Comparison of ENCODE assay signal across 1 cellular context in the genomic region with DNA sequence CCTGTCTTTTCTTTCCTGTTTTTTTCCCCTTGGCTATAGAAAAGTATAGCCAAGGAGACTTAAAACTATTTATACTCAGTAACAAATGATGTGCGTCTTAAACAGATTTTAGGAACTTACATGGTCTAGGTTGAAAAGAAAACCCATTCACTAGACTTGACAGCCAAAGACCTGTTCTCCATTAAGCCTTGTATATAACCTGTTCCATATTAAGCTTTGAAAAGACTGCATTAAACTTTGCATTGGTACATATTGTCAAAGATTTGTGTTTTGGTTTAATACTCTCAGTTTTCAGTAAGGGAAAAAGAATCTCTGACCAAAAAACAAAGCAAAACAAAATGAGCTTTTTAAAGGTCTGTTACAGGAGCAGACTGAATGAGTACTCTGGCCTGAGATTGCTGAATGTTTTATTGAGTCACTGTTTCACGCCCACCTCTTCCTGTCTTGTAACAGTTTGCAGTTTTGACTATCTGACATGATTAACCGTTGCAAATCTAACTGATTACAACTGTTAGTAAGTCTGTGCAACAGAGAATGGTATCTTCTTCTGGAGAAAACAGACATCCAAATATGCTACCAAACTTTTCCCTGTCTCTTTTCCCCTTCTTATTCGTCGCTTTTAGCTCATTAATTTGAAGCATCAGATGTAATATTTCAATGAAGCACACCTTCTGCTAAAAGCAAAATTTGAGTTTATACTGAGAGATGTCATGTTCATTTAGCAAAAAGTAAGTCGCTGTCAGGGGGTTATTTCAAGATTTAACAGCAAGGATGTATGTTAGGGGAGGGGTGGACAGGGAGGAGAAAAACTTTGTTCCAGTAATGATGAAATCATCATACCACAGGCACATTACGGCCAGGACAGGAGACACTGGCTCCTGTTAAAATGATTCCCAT.
TF ChIP-seq lines count a peak whose summit lies in the region.

No MANE protein-coding gene starts in this region.

TF ChIP-seq in WTC11, 78 proteins besides CTCF, POLR2A, EP300 and RAD21 (continued from another document):
- TF ChIP-seq, protein P1, sequence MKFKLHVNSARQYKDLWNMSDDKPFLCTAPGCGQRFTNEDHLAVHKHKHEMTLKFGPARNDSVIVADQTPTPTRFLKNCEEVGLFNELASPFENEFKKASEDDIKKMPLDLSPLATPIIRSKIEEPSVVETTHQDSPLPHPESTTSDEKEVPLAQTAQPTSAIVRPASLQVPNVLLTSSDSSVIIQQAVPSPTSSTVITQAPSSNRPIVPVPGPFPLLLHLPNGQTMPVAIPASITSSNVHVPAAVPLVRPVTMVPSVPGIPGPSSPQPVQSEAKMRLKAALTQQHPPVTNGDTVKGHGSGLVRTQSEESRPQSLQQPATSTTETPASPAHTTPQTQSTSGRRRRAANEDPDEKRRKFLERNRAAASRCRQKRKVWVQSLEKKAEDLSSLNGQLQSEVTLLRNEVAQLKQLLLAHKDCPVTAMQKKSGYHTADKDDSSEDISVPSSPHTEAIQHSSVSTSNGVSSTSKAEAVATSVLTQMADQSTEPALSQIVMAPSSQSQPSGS (CRISPR knock-in tag; IDR thresholded peaks at IDR 0.05; ENCODE audit: borderline replicate concordance, low read depth) = no peak
- TF ChIP-seq RORB (CRISPR knock-in tag; IDR thresholded peaks at IDR 0.05) (no peak), SP1 (CRISPR knock-in tag; conservative IDR thresholded peaks at IDR 0.05) (no peak)
